ENCODE assay signal across 27 cellular contexts in the genomic region with DNA sequence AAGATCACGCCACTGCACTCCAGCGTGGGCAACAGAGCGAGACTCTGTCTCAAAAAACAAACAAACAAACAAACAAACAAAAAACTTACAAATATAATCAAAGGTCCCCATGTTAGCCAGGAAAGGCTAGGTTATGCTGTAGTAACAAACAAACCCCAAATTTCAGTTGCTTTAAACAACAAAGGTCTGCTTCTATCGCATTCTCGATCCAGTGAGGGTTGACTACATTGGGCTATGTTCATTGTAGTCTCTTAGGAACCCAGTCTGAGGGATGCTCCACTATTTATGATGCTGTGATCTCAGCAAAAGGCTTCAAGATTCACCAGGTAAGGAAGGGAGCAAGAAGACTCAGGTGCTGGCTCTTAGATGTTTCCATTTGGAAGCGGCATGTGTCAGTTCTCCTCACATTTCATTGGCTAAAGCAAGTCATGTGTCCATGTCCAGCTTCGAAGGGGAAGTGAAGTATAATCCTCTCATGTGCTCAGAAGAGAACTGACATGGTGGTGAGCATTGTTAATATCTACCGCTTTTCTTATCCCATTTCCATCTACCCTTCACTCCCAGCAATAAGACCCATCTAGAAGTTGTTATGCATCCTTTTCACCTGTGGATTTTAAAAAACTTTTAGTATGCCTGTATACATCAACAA.
"Had no signal": no experiment of that assay in that cellular context is flagged by ENCODE, and none has a peak within 500 bp of the region (broad histone marks: within the 10 kb centered on the region; RNA-seq: fewer than 3 reads in every experiment).

No MANE protein-coding gene starts in this region.

- DNase-seq: activated CD4-positive, alpha-beta memory T cell treated with anti-CD3 and anti-CD28 coated beads for 36 hours; activated CD4-positive, alpha-beta T cell treated with anti-CD3 and anti-CD28 coated beads, Interleukin-2, amount 10 ng/mL, durations not matched to agents 7 days and 5 days; activated CD4-positive, CD25-positive, alpha-beta regulatory T cell; activated CD8-positive, alpha-beta memory T cell treated with anti-CD3 and anti-CD28 coated beads for 24 hours; activated gamma-delta T cell treated with Interleukin-2 at 50 U/mL for 16 hours; activated naive CD4-positive, alpha-beta T cell treated with anti-CD3 and anti-CD28 coated beads, Interleukin-2, amount 50 U/mL, for 16 hours; activated naive CD8-positive, alpha-beta T cell treated with anti-CD3 and anti-CD28 coated beads, Interleukin-2, amount 10 ng/mL, durations not matched to agents 7 days and 5 days; activated T-cell treated with anti-CD3 and anti-CD28 coated beads for 4 hours; activated T-cell treated with anti-CD3 and anti-CD28 coated beads, Interleukin-2, amount 50 U/mL, for 48 hours; adrenal gland; caudate nucleus; colonic mucosa; NCI-H1092 treated with DMSO at 0.1 percent for 48 hours; NCI-H1417 treated with DMSO at 0.1 percent for 48 hours; NCI-H1694; NCI-H2029; NCI-H2107; NCI-H345; NCI-H510A; NCI-H526 treated with DMSO at 0.1 percent for 48 hours; PC-9; SHP77 treated with DMSO at 0.1 percent for 48 hours; T-helper 17 cell; T-helper 9 cell had no signal

- H3K9me3 ChIP-seq: adrenal gland, breast epithelium, colonic mucosa had no signal

- H3K36me3 ChIP-seq: adrenal gland, breast epithelium, colonic mucosa had no signal

- H2AFZ ChIP-seq: PC-9 had no signal

- H3K4me3 ChIP-seq: adrenal gland, breast epithelium, colonic mucosa, PC-9 had no signal

- H3K4me2 ChIP-seq: PC-9 had no signal

- H3K4me1 ChIP-seq: adrenal gland, breast epithelium, colonic mucosa had no signal

- H3K27ac ChIP-seq: adrenal gland, breast epithelium, colonic mucosa, PC-9 had no signal

- ATAC-seq: activated T-helper 17 cell treated with anti-CD3 and anti-CD28 coated beads, Interleukin-2, amount 50 U/mL, for 72 hours; T-helper 17 cell had no signal

- H3K27me3 ChIP-seq: adrenal gland, breast epithelium, colonic mucosa had no signal

- FAIRE-seq: TTC549 had no signal
